ENCODE assay signal across 8 cellular contexts in genomic region chr1:2203671-2204383, GRCh38. TPM values are rescaled to one million over a fixed set of nuclear protein-coding genes. Genes with fewer than 3 reads are reported as not detected.
A peak's percentile ranks its signal among the peaks of the same experiment; 100 is the strongest.
DNase-seq lines count a peak whose midpoint lies in the region; ATAC-seq and TF ChIP-seq lines count a peak whose summit lies in the region.
"Had no signal": no experiment of that assay in that cellular context is flagged by ENCODE, and none has a peak within 500 bp of the region (broad histone marks: within the 10 kb centered on the region; RNA-seq: fewer than 3 reads in every experiment).

No MANE protein-coding gene starts in this region.

- peak overlapping the region; percentile 82 for H3K4ac ChIP-seq in IMR-90 (ENCODE audit: low read depth, low read length)

- intact Hi-C loops in IMR-90 (cut with micrococcal nuclease): loop anchor here (2.0 kb wide), 1 partner anchor 27 kb away; no protein-coding TSS in a partner anchor
- intact Hi-C loops in tibial artery (cut with DNase I; ENCODE audit: low total_unique reads): loop anchor here (10.0 kb wide), 1 partner anchor 111 kb away; no protein-coding TSS in a partner anchor

- H3K9me3 ChIP-seq in IMR-90 (ENCODE audit: control insufficient read depth, insufficient read depth, low read length): no peaks in the 10 kb centered on the region
- no peaks in the 10 kb centered on the region for H3K9me3 ChIP-seq in duodenal mucosa (ENCODE audit: control insufficient read depth in 1 of 2, low read length in 2 of 2)
- H3K9me3 ChIP-seq in mucosa of rectum (ENCODE audit: control insufficient read depth in 2 of 2, low read length in 2 of 2): no peaks in the 10 kb centered on the region
- H3K9me3 ChIP-seq in tibial artery: no peaks in the 10 kb centered on the region

- TF ChIP-seq POLR2A in IMR-90 (IDR thresholded peaks at IDR 0.05; ENCODE audit: low read depth, low read length): no peak

- dilution Hi-C loops in IMR-90 (cut with HindIII; ENCODE audit: low sequenced_read_pairs, unreplicated experiment): no loop called here

- no peak overlapping the region for H3K18ac ChIP-seq in IMR-90 (ENCODE audit: low read depth, low read length)

- in situ Hi-C loops in IMR-90 (cut with MboI; ENCODE audit: low sequenced_read_pairs): no loop called here

- H3K14ac ChIP-seq in IMR-90 (replicated peaks; ENCODE audit: low read depth, low read length): peak overlapping the region; percentile 86; the same call in 1 of the 2 replicates

- H2BK5ac ChIP-seq in IMR-90 (ENCODE audit: low read depth, low read length, poor library complexity, severe bottlenecking): peak overlapping the region; percentile 75

- peak overlapping the region; percentile 82; the same call in 1 of the 2 replicates for H3K23ac ChIP-seq in IMR-90 (ENCODE audit: low read depth, low read length)

- H3K4me1 ChIP-seq in IMR-90 (ENCODE audit: control insufficient read depth, insufficient read depth, low read length): peaks cover 37% of the 10 kb centered on the region
- H3K4me1 ChIP-seq in duodenal mucosa (ENCODE audit: control insufficient read depth in 1 of 2, insufficient read depth in 2 of 2, low read length in 2 of 2): peaks cover 17 to 45% of the 10 kb centered on the region in 2 donors
- peaks cover 36 to 37% of the 10 kb centered on the region in 2 donors for H3K4me1 ChIP-seq in mucosa of rectum (ENCODE audit: control insufficient read depth in 2 of 2, insufficient read depth in 2 of 2, low read length in 2 of 2)
- H3K4me1 ChIP-seq in tibial artery: peaks cover 12 to 71% (median 62%) of the 10 kb centered on the region in 4 donors

- H3K9me1 ChIP-seq in IMR-90 (ENCODE audit: insufficient read depth, low read length): peaks cover 5% of the 10 kb centered on the region

- H3K79me1 ChIP-seq in IMR-90 (ENCODE audit: low read depth in 1 of 2, low read length in 2 of 2): peaks cover 14 to 51% of the 10 kb centered on the region in 2 experiments

- H4K91ac ChIP-seq in IMR-90 (ENCODE audit: insufficient read depth, low read depth, low read length): peak overlapping the region; percentile 68

- POLR2A ChIA-PET in IMR-90 (lab: Charles Lee; ENCODE audit: unreplicated experiment): interaction anchor here (0.7 to 1.1 kb wide), 2 partner anchors 14 to 24 kb away, joined by 3 read pairs; no protein-coding TSS in a partner anchor

- peak overlapping the region; percentile 93 for H2AFZ ChIP-seq in IMR-90 (replicated peaks; ENCODE audit: low read length, poor library complexity)

- peak overlapping the region; percentile 98 for H3K4me2 ChIP-seq in IMR-90 (ENCODE audit: low read depth, low read length)

- H3K9ac ChIP-seq in IMR-90 (ENCODE audit: low read depth, low read length) (peak overlapping the region; percentile 85), duodenal mucosa (ENCODE audit: low read depth in 1 of 2, low read length in 2 of 2) (peak overlapping the region in 1 of 2 donors; percentile 15), mucosa of rectum (ENCODE audit: low read depth in 1 of 2, low read length in 2 of 2) (peak overlapping the region; percentile 68 to 76)

- no TSS peak for BruUV-seq in IMR-90 (replicated peaks; lab: Mats Ljungman, UMichigan)

- H2BK20ac ChIP-seq in IMR-90 (ENCODE audit: low read depth, low read length): no peak overlapping the region

- peak overlapping the region; percentile 90 for H2AK9ac ChIP-seq in IMR-90 (replicated peaks; ENCODE audit: low read depth, low read length, poor library complexity)

- no peak for DNase-seq in IMR-90
- no peak for DNase-seq in tibial artery
- DNase-seq in hippocampal formation (lab: John Stamatoyannopoulos, UW): no peak
- no peak for DNase-seq in NCI-H146 (lab: John Stamatoyannopoulos, UW)

- H3K27ac ChIP-seq in IMR-90 (ENCODE audit: insufficient read depth, low read length): peak overlapping the region; percentile 87
- H3K27ac ChIP-seq in duodenal mucosa (ENCODE audit: low read depth, low read length): peak overlapping the region; percentile 72
- peak overlapping the region; percentile 78 to 83 for H3K27ac ChIP-seq in mucosa of rectum (ENCODE audit: low read depth in 2 of 2, low read length in 2 of 2)
- peak overlapping the region; percentile 86 to 91 for H3K27ac ChIP-seq in tibial artery
- H3K27ac ChIP-seq: epithelial cell of prostate had no signal

- no peak overlapping the region for H3K56ac ChIP-seq in IMR-90 (ENCODE audit: extremely low read depth, insufficient read depth, low read length)

- H3K4me3 ChIP-seq in IMR-90 (ENCODE audit: insufficient read depth, low read depth, low read length) (0 out of 2 replicates have a peak overlapping the region, but pooled peaks have one; percentile 67), duodenal mucosa (ENCODE audit: low read depth in 1 of 2, low read length in 2 of 2) (peak overlapping the region; percentile 30 to 61), mucosa of rectum (ENCODE audit: low read length in 2 of 2) (peak overlapping the region; percentile 62 to 69), tibial artery (peak overlapping the region; percentile 60 to 72)

- peak overlapping the region; percentile 44; the same call in 1 of the 2 replicates for H2BK120ac ChIP-seq in IMR-90 (ENCODE audit: low read depth, low read length)

- TF ChIP-seq CTCF in IMR-90 (conservative IDR thresholded peaks at IDR 0.05; ENCODE audit: low read depth, low read length) (no peak), tibial artery (IDR thresholded peaks at IDR 0.05) (no peak)

- H2AK5ac ChIP-seq in IMR-90 (ENCODE audit: low read depth, low read length): peak overlapping the region; percentile 85; the same call in 1 of the 2 replicates

- ATAC-seq in IMR-90 (ENCODE audit: low read depth) (no peak), HG03135 (IDR thresholded peaks at IDR 0.05; ENCODE audit: unreplicated experiment) (no peak)

- no peaks in the 10 kb centered on the region for H3K27me3 ChIP-seq in IMR-90 (ENCODE audit: control insufficient read depth, insufficient read depth, low read length)
- H3K27me3 ChIP-seq in duodenal mucosa (ENCODE audit: control insufficient read depth in 1 of 2, insufficient read depth in 2 of 2, low read length in 2 of 2): no peaks in the 10 kb centered on the region
- H3K27me3 ChIP-seq in mucosa of rectum (ENCODE audit: control insufficient read depth in 2 of 2, insufficient read depth in 2 of 2, low read length in 2 of 2): no peaks in the 10 kb centered on the region
- H3K27me3 ChIP-seq in tibial artery: no peaks in the 10 kb centered on the region

- H4K5ac ChIP-seq in IMR-90 (ENCODE audit: low read depth, low read length): peak overlapping the region; percentile 61; the same call in 1 of the 2 replicates

- TF ChIP-seq RAD21 in IMR-90 (IDR thresholded peaks at IDR 0.05; ENCODE audit: low read length): no peak

- H3K36me3 ChIP-seq in IMR-90 (ENCODE audit: control insufficient read depth, insufficient read depth, low read length): no peaks in the 10 kb centered on the region
- no peaks in the 10 kb centered on the region for H3K36me3 ChIP-seq in duodenal mucosa (ENCODE audit: control insufficient read depth in 1 of 2, insufficient read depth in 2 of 2, low read length in 2 of 2)
- no peaks in the 10 kb centered on the region for H3K36me3 ChIP-seq in mucosa of rectum (ENCODE audit: control insufficient read depth in 2 of 2, insufficient read depth in 2 of 2, low read length in 2 of 2)
- H3K36me3 ChIP-seq in tibial artery: no peaks in the 10 kb centered on the region

- H2BK15ac ChIP-seq in IMR-90 (ENCODE audit: low read depth, low read length): no peak overlapping the region; the same call in 2 of the 3 replicates

- no peaks in the 10 kb centered on the region for H4K20me1 ChIP-seq in IMR-90 (ENCODE audit: insufficient read depth, low read length)

- WGBS in IMR-90 (ENCODE audit: extremely low coverage in 2 of 2, insufficient read length in 1 of 2), 2 experiments: 86% methylated on average over 15 of the region's 23 CpGs; no CpG with 5 or more reads in 1 of the 2 experiments

- CTCF ChIA-PET in IMR-90 (lab: Yijun Ruan, JAX): interaction anchor here (1.5 kb wide), 1 partner anchor 108 kb away, joined by 3 read pairs; no protein-coding TSS in a partner anchor

- H4K8ac ChIP-seq in IMR-90 (ENCODE audit: low read depth in 2 of 2, low read length in 2 of 2): peak overlapping the region; percentile 13 to 76; a peak in 3 of 4 replicates

TF ChIP-seq in IMR-90, 13 proteins besides CTCF, POLR2A, EP300 and RAD21 (continues in another document):
- TF ChIP-seq MXI1 (IDR thresholded peaks at IDR 0.05; ENCODE audit: borderline replicate concordance, low read depth, low read length) (no peak), ELK1 (IDR thresholded peaks at IDR 0.05; ENCODE audit: borderline replicate concordance, low read depth, low read length) (no peak), USF2 (IDR thresholded peaks at IDR 0.05; ENCODE audit: low read depth, low read length) (no peak), FOS (IDR thresholded peaks at IDR 0.05; ENCODE audit: low read depth, low read length) (no peak), NFE2L2 (IDR thresholded peaks at IDR 0.05; ENCODE audit: low read depth, low read length) (no peak), SMC3 (IDR thresholded peaks at IDR 0.05; ENCODE audit: low read depth, low read length) (no peak), CHD1 (IDR thresholded peaks at IDR 0.05; ENCODE audit: low read depth, low read length) (no peak), BHLHE40 (IDR thresholded peaks at IDR 0.05; ENCODE audit: low read depth, low read length) (no peak)

RNA-seq across cellular contexts. Expression of gene FAAP20, which starts 9.3 kb away (rescaled TPM):
- total RNA-seq in IMR-90 (2012; rRNA removed): 6.5 and 7.5 TPM in 2 replicates
- polyA plus RNA-seq in IMR-90 (2012; rRNA removed): 31.5 and 36.8 TPM in 2 replicates
- polyA plus RNA-seq in IMR-90 (2012; cell fraction: cytosol; rRNA removed): 58.8 and 75.0 TPM in 2 replicates
- 59.9 and 123 TPM in 2 replicates for polyA plus RNA-seq in IMR-90 (2012; cell fraction: nucleus; rRNA removed; ENCODE audit: low replicate concordance)

RNA-seq across cellular contexts. Expression of gene SKI, which starts 24.3 kb away (rescaled TPM):
- 2.3 and 3.9 TPM in 2 replicates for total RNA-seq in IMR-90 (2012; rRNA removed)
- polyA plus RNA-seq in IMR-90 (2012; rRNA removed): 20.1 and 20.8 TPM in 2 replicates
- polyA plus RNA-seq in IMR-90 (2012; cell fraction: cytosol; rRNA removed): 13.7 and 20.7 TPM in 2 replicates
- 42.1 and 52.9 TPM in 2 replicates for polyA plus RNA-seq in IMR-90 (2012; cell fraction: nucleus; rRNA removed; ENCODE audit: low replicate concordance)
